8 cellular contexts compared by ENCODE assay signal in genomic region chr22:41197046-41197807, GRCh38. TPM values are rescaled to one million over a fixed set of nuclear protein-coding genes. Genes with fewer than 3 reads are reported as not detected.
DNase-seq lines count a peak whose midpoint lies in the region; ATAC-seq and TF ChIP-seq lines count a peak whose summit lies in the region.

No MANE protein-coding gene starts in this region.

- TF ChIP-seq CTCF in SK-N-SH (IDR thresholded peaks at IDR 0.05): no peak
- no peak for TF ChIP-seq CTCF in osteoblast (IDR thresholded peaks at IDR 0.05; ENCODE audit: extremely low read depth, low read depth, low read length)
- TF ChIP-seq CTCF in thoracic aorta (IDR thresholded peaks at IDR 0.05): peak; percentile 13

- H3K27me3 ChIP-seq in SK-N-SH (ENCODE audit: insufficient read depth): no peaks in the 10 kb centered on the region
- no peaks in the 10 kb centered on the region for H3K27me3 ChIP-seq in osteoblast (ENCODE audit: insufficient read depth, low read length)
- H3K27me3 ChIP-seq in thoracic aorta (replicated peaks; ENCODE audit: insufficient read depth): no peaks in the 10 kb centered on the region

- H3K79me2 ChIP-seq in SK-N-SH (ENCODE audit: insufficient read depth) (no peaks in the 10 kb centered on the region), osteoblast (ENCODE audit: insufficient read depth, low read length) (no peaks in the 10 kb centered on the region)

- no peaks in the 10 kb centered on the region for H4K20me1 ChIP-seq in SK-N-SH (ENCODE audit: insufficient read depth)
- no peaks in the 10 kb centered on the region for H4K20me1 ChIP-seq in osteoblast (ENCODE audit: insufficient read depth, low read length)

- H3K9me2 ChIP-seq in SK-N-SH: no peaks in the 10 kb centered on the region

- H3K36me3 ChIP-seq in SK-N-SH (replicated peaks in 1 of 2; ENCODE audit: control insufficient read depth in 1 of 2, insufficient read depth in 2 of 2, low read length in 1 of 2) (no peaks in the 10 kb centered on the region), osteoblast (ENCODE audit: insufficient read depth, low read length) (no peaks in the 10 kb centered on the region), thoracic aorta (no peaks in the 10 kb centered on the region)

- H3K4me2 ChIP-seq in SK-N-SH (peak overlapping the region; percentile 82), osteoblast (ENCODE audit: insufficient read depth, low read length) (peak overlapping the region; percentile 83)

- no peak for ATAC-seq in thoracic aorta (ENCODE audit: insufficient number of reproducible peaks, low FRiP score, low read depth)

- intact Hi-C loops in head of caudate nucleus (cut with DNase I): loop anchor here (10.0 kb wide), 1 partner anchor 102 kb away; the partner anchor contains the start of gene EP300

- TF ChIP-seq RAD21 in SK-N-SH (IDR thresholded peaks at IDR 0.05; ENCODE audit: low read length): no peak

- no CpG with 5 or more reads among the region's 82 CpGs for WGBS in SK-N-SH (ENCODE audit: low lambda C conversion rate)

- no peak overlapping the region; the same call in 1 of the 2 replicates for H3K9ac ChIP-seq in SK-N-SH

- DNase-seq in DMS79 treated with DMSO at 0.1 percent for 48 hours (lab: John Stamatoyannopoulos, UW): peak; percentile 33
- peak; percentile 56 for DNase-seq in GOT3 (lab: John Stamatoyannopoulos, UW)
- DNase-seq in LoVo (ENCODE audit: low spot score): peak; percentile 84
- DNase-seq in SK-N-SH: peak; percentile 92
- DNase-seq in activated naive CD4-positive, alpha-beta T cell treated with anti-CD3 and anti-CD28 coated beads, Interleukin-2, amount 50 U/mL, for 16 hours: peak; percentile 87
- peak; percentile 68 to 96 (median 90) for DNase-seq in head of caudate nucleus
- peak; percentile 98 for DNase-seq in osteoblast (ENCODE audit: insufficient read length, low spot score, missing footprints)
- peak; percentile 30 for DNase-seq in thoracic aorta (ENCODE audit: low spot score)

- H3K4me3 ChIP-seq in SK-N-SH (ENCODE audit: low read depth in 2 of 2, low read length in 1 of 2) (peak overlapping the region; percentile 57 to 62), osteoblast (ENCODE audit: insufficient read depth, low read length) (peak overlapping the region; percentile 87), thoracic aorta (peak overlapping the region; percentile 92)

- no peak overlapping the region for H3K27ac ChIP-seq in SK-N-SH (ENCODE audit: low read depth in 2 of 2, low read length in 1 of 2)
- H3K27ac ChIP-seq in osteoblast (ENCODE audit: low read depth, low read length): no peak overlapping the region
- H3K27ac ChIP-seq in thoracic aorta: no peak overlapping the region

- no peak for TF ChIP-seq EP300 in SK-N-SH (IDR thresholded peaks at IDR 0.05; ENCODE audit: borderline replicate concordance in 1 of 2, low read depth in 1 of 2, low read length in 1 of 2)

- H3K9me3 ChIP-seq in SK-N-SH (no peaks in the 10 kb centered on the region), osteoblast (ENCODE audit: low read depth, low read length) (no peaks in the 10 kb centered on the region), thoracic aorta (no peaks in the 10 kb centered on the region)

- POLR2A ChIA-PET in SK-N-SH (lab: Yijun Ruan, JAX): interaction anchor here (0.8 kb wide), 1 partner anchor 246 kb away, joined by 3 read pairs; the partner anchor contains the start of gene RBX1

- H3F3A ChIP-seq in SK-N-SH (replicated peaks; ENCODE audit: insufficient read depth): no peaks in the 10 kb centered on the region

- H2AFZ ChIP-seq in SK-N-SH (ENCODE audit: low read depth) (no peak overlapping the region), osteoblast (ENCODE audit: low read length) (peak overlapping the region; percentile 89)

- H3K4me1 ChIP-seq in SK-N-SH (ENCODE audit: control insufficient read depth in 1 of 2, insufficient read depth in 2 of 2, low read depth in 1 of 2, low read length in 1 of 2) (peaks cover 0 to 2% of the 10 kb centered on the region in 2 experiments; a peak in 1 of 4 replicates), osteoblast (ENCODE audit: insufficient read depth, low read length) (peaks cover 14% of the 10 kb centered on the region), thoracic aorta (ENCODE audit: control insufficient read depth in 1 of 2, low read depth in 2 of 2) (peaks cover 9 to 19% of the 10 kb centered on the region in 2 donors)

- CTCF ChIA-PET in SK-N-SH (lab: Yijun Ruan, JAX): no interaction called here

TF ChIP-seq in SK-N-SH, 30 proteins besides CTCF, POLR2A, EP300 and RAD21:
- TF ChIP-seq, protein P1, sequence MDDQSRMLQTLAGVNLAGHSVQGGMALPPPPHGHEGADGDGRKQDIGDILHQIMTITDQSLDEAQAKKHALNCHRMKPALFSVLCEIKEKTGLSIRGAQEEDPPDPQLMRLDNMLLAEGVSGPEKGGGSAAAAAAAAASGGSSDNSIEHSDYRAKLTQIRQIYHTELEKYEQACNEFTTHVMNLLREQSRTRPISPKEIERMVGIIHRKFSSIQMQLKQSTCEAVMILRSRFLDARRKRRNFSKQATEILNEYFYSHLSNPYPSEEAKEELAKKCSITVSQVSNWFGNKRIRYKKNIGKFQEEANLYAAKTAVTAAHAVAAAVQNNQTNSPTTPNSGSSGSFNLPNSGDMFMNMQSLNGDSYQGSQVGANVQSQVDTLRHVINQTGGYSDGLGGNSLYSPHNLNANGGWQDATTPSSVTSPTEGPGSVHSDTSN (IDR thresholded peaks at IDR 0.05): no peak
- TF ChIP-seq EZH2phosphoT487 (IDR thresholded peaks at IDR 0.05; ENCODE audit: borderline replicate concordance, low read depth): no peak
- no peak for TF ChIP-seq SMC3 (IDR thresholded peaks at IDR 0.05; ENCODE audit: low read depth, low read length)
- TF ChIP-seq USF1 (IDR thresholded peaks at IDR 0.05; ENCODE audit: borderline replicate concordance, low read depth): peak; percentile 89
TF ChIP-seq in SK-N-SH: peak in this region for 1.

RNA-seq across cellular contexts. Expression of gene L3MBTL2, which starts 7.9 kb away (rescaled TPM):
- 11.8 and 13.3 TPM in 2 replicates for polyA plus RNA-seq in SK-N-SH (2012; rRNA removed)
- polyA plus RNA-seq in SK-N-SH (2012; cell fraction: cytosol; rRNA removed): 9.0 and 9.7 TPM in 2 replicates
- polyA plus RNA-seq in SK-N-SH (2012; cell fraction: nucleus; rRNA removed): 17.0 and 21.0 TPM in 2 replicates
- total RNA-seq in osteoblast (21.5 and 22.8 TPM in 2 replicates), thoracic aorta (10 to 100 TPM; 14.8 to 21.4 TPM)

RNA-seq across cellular contexts. Expression of gene CHADL, which starts 43.5 kb away (rescaled TPM):
- polyA plus RNA-seq in SK-N-SH (2012; rRNA removed): 0.03 and 0.08 TPM in 2 replicates
- 0.01 and 0.08 TPM in 2 replicates for polyA plus RNA-seq in SK-N-SH (2012; cell fraction: cytosol; rRNA removed)
- polyA plus RNA-seq in SK-N-SH (2012; cell fraction: nucleus; rRNA removed): 0.69 and 0.72 TPM in 2 replicates
- total RNA-seq in osteoblast (1.1 and 1.2 TPM in 2 replicates), thoracic aorta (1 to 10 TPM; 3.2 to 4.9 TPM)

Comparison
In these comparisons a context has a peak if more than half of its experiments do, and no peak if none do; other contexts are left out.
1. DNase-seq: peak in every context shown above with its lines; median percentile 98 in osteoblast; 92 in SK-N-SH; 90 in head of caudate nucleus; 87 in activated naive CD4-positive, alpha-beta T cell treated with anti-CD3 and anti-CD28 coated beads, Interleukin-2, amount 50 U/mL, for 16 hours; 84 in LoVo; 56 in GOT3; 33 in DMS79 treated with DMSO at 0.1 percent for 48 hours; 30 in thoracic aorta.